13 cellular contexts compared by ENCODE assay signal in the genomic region with DNA sequence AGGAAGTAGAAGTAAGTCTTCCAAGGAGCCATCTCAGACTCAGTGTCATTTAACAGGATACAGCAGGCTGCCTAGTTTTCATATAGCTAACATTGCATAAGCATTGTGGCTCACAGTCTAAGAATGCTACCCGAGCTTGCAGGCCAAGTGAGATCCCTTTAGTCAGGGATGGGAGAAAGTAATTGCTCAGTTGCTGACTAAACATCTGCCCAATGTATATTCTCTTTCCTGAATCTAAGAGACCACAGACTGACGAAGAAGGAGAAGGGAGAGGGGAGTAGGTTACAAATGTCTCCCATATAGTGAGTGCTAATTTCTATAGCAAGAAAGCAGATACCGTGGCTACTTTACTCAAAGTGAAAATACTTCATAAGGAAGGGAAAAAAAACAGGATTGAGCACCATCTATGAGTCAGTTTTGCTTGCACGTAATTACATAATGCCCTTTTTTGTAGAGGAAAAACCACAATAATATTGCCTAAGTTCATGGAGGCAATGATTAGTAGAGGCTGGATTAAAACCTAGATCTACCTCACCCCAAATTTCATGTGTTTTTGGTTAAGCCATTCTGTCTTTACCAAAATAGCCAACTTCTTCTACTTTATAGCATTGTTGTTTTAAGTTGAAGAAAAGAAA.
DNase-seq lines count a peak whose midpoint lies in the region; ATAC-seq and TF ChIP-seq lines count a peak whose summit lies in the region.
"Had no signal": no experiment of that assay in that cellular context is flagged by ENCODE, and none has a peak within 500 bp of the region (broad histone marks: within the 10 kb centered on the region; RNA-seq: fewer than 3 reads in every experiment).

No MANE protein-coding gene starts in this region.

- H3K9me3 Mint-ChIP-seq in activated T-cell treated with anti-CD3 and anti-CD28 coated beads, Interleukin-2, amount 50 U/mL, for 72 hours: peaks cover 3 to 8% of the 10 kb centered on the region in 2 donors
- H3K9me3 Mint-ChIP-seq in stimulated activated naive CD8-positive, alpha-beta T cell treated with anti-CD3 and anti-CD28 coated beads, Interleukin-15, amount 100 ng/mL, for 72 hours: peaks cover 6 to 10% of the 10 kb centered on the region in 2 donors
- H3K9me3 Mint-ChIP-seq: brain had no signal

- H3K27me3 ChIP-seq in SK-N-SH (ENCODE audit: insufficient read depth): no peaks in the 10 kb centered on the region
- H3K27me3 ChIP-seq: right lobe of liver, testis had no signal

- POLR2A ChIA-PET in SK-N-SH (lab: Yijun Ruan, JAX): no interaction called here

- no peaks in the 10 kb centered on the region for H3K79me2 ChIP-seq in SK-N-SH (ENCODE audit: insufficient read depth)

- TF ChIP-seq RAD21 in SK-N-SH (IDR thresholded peaks at IDR 0.05; ENCODE audit: low read length): no peak

- H3K27ac Mint-ChIP-seq in activated T-cell treated with anti-CD3 and anti-CD28 coated beads, Interleukin-2, amount 50 U/mL, for 72 hours: peak overlapping the region; percentile 84
- peak overlapping the region; percentile 23 to 91 for H3K27ac Mint-ChIP-seq in stimulated activated naive CD8-positive, alpha-beta T cell treated with anti-CD3 and anti-CD28 coated beads, Interleukin-15, amount 100 ng/mL, for 72 hours
- H3K27ac Mint-ChIP-seq: brain; CD4-positive, CD25-positive, alpha-beta regulatory T cell had no signal

- TF ChIP-seq CTCF in SK-N-SH (IDR thresholded peaks at IDR 0.05) (no peak), fibroblast of villous mesenchyme (IDR thresholded peaks at IDR 0.05; ENCODE audit: insufficient read depth, low read depth, low read length) (no peak), GM20000 (IDR thresholded peaks at IDR 0.05; ENCODE audit: extremely low read depth, missing control alignments) (no peak)

- H3K27me3 Mint-ChIP-seq in activated T-cell treated with anti-CD3 and anti-CD28 coated beads, Interleukin-2, amount 50 U/mL, for 72 hours (ENCODE audit: low read depth): no peaks in the 10 kb centered on the region
- no peaks in the 10 kb centered on the region for H3K27me3 Mint-ChIP-seq in stimulated activated naive CD8-positive, alpha-beta T cell treated with anti-CD3 and anti-CD28 coated beads, Interleukin-15, amount 100 ng/mL, for 72 hours
- H3K27me3 Mint-ChIP-seq: CD4-positive, CD25-positive, alpha-beta regulatory T cell had no signal

- ATAC-seq in activated T-cell treated with anti-CD3 and anti-CD28 coated beads, Interleukin-2, amount 50 U/mL, for 72 hours (replicated peaks in 1 of 2): peak; percentile 95 to 97
- peak; percentile 97 for ATAC-seq in stimulated activated naive CD8-positive, alpha-beta T cell treated with anti-CD3 and anti-CD28 coated beads, Interleukin-15, amount 100 ng/mL, for 72 hours
- ATAC-seq in HG02981 (IDR thresholded peaks at IDR 0.05; ENCODE audit: unreplicated experiment): no peak
- ATAC-seq: right lobe of liver had no signal

- in situ Hi-C loops in KBM-7 (cut with MboI; ENCODE audit: low pct_unique_long_range_greater_than_20kb, low sequenced_read_pairs): no loop called here

- H4K20me1 ChIP-seq in SK-N-SH (ENCODE audit: insufficient read depth): no peaks in the 10 kb centered on the region

- no peak overlapping the region for H3K9ac ChIP-seq in SK-N-SH

- TF ChIP-seq EP300 in SK-N-SH (IDR thresholded peaks at IDR 0.05; ENCODE audit: borderline replicate concordance in 1 of 2, low read depth in 1 of 2, low read length in 1 of 2): no peak; a peak in 1 of 4 replicates

- no peaks in the 10 kb centered on the region for H3K9me2 ChIP-seq in SK-N-SH

- H3K4me1 Mint-ChIP-seq in activated T-cell treated with anti-CD3 and anti-CD28 coated beads, Interleukin-2, amount 50 U/mL, for 72 hours (ENCODE audit: low read depth): peaks cover 62% of the 10 kb centered on the region
- peaks cover 16% of the 10 kb centered on the region for H3K4me1 Mint-ChIP-seq in stimulated activated naive CD8-positive, alpha-beta T cell treated with anti-CD3 and anti-CD28 coated beads, Interleukin-15, amount 100 ng/mL, for 72 hours
- H3K4me1 Mint-ChIP-seq: brain had no signal

- peak; percentile 36 to 43 for DNase-seq in activated T-cell treated with anti-CD3 and anti-CD28 coated beads, Interleukin-2, amount 50 U/mL, for 72 hours
- DNase-seq in activated T-cell treated with anti-CD3 and anti-CD28 coated beads for 4 hours (no peak), SK-N-SH (no peak), fibroblast of villous mesenchyme (ENCODE audit: low read depth) (peak; percentile 93), KBM-7 (no peak), GM20000 (ENCODE audit: low spot score) (no peak)
- DNase-seq in stimulated activated naive CD8-positive, alpha-beta T cell treated with anti-CD3 and anti-CD28 coated beads, Interleukin-15, amount 100 ng/mL, for 72 hours: peak in 1 of 2 donors; percentile 43
- DNase-seq: CD4-positive, CD25-positive, alpha-beta regulatory T cell; NCI-H2029; right lobe of liver; testis had no signal

- H3K4me3 ChIP-seq in SK-N-SH (ENCODE audit: low read depth in 2 of 2, low read length in 1 of 2) (peak overlapping the region in 1 of 2 experiments; percentile 14; a peak in 1 of 4 replicates), fibroblast of villous mesenchyme (ENCODE audit: low read depth, low read length) (no peak overlapping the region)
- H3K4me3 ChIP-seq: right lobe of liver, testis had no signal

- H3K4me2 ChIP-seq in SK-N-SH: peak overlapping the region; percentile 43; the same call in 1 of the 2 replicates

- peak overlapping the region in 1 of 2 experiments; percentile 46; a peak in 2 of 4 replicates for H3K27ac ChIP-seq in SK-N-SH (ENCODE audit: low read depth in 2 of 2, low read length in 1 of 2)
- H3K27ac ChIP-seq: right lobe of liver, testis had no signal

- WGBS in SK-N-SH (ENCODE audit: low lambda C conversion rate): 19% methylated on average over 4 of the region's 4 CpGs

- CTCF ChIA-PET in SK-N-SH (lab: Yijun Ruan, JAX): interaction anchor here (1.1 kb wide), 1 partner anchor 40 kb away, joined by 3 read pairs; no protein-coding TSS in a partner anchor

- H3K4me1 ChIP-seq in SK-N-SH (ENCODE audit: control insufficient read depth in 1 of 2, insufficient read depth in 2 of 2, low read depth in 1 of 2, low read length in 1 of 2): no peaks in the 10 kb centered on the region
- H3K4me1 ChIP-seq: testis had no signal

- no peaks in the 10 kb centered on the region for H3K9me3 ChIP-seq in SK-N-SH
- H3K9me3 ChIP-seq: right lobe of liver, testis had no signal

- peak overlapping the region; percentile 21 to 46 for H3K4me3 Mint-ChIP-seq in activated T-cell treated with anti-CD3 and anti-CD28 coated beads, Interleukin-2, amount 50 U/mL, for 72 hours
- H3K4me3 Mint-ChIP-seq in stimulated activated naive CD8-positive, alpha-beta T cell treated with anti-CD3 and anti-CD28 coated beads, Interleukin-15, amount 100 ng/mL, for 72 hours: no peak overlapping the region
- H3K4me3 Mint-ChIP-seq: brain; CD4-positive, CD25-positive, alpha-beta regulatory T cell had no signal

- no peaks in the 10 kb centered on the region for H3K36me3 ChIP-seq in SK-N-SH (replicated peaks in 1 of 2; ENCODE audit: control insufficient read depth in 1 of 2, insufficient read depth in 2 of 2, low read length in 1 of 2)
- H3K36me3 ChIP-seq: right lobe of liver had no signal

- H3K36me3 Mint-ChIP-seq in activated T-cell treated with anti-CD3 and anti-CD28 coated beads, Interleukin-2, amount 50 U/mL, for 72 hours (ENCODE audit: insufficient read depth in 2 of 2): peaks cover 9 to 10% of the 10 kb centered on the region in 2 donors
- H3K36me3 Mint-ChIP-seq: brain; CD4-positive, CD25-positive, alpha-beta regulatory T cell had no signal

- H3F3A ChIP-seq in SK-N-SH (replicated peaks; ENCODE audit: insufficient read depth): peaks cover 6% of the 10 kb centered on the region

- peak overlapping the region; percentile 50; the same call in 1 of the 2 replicates for H2AFZ ChIP-seq in SK-N-SH (ENCODE audit: low read depth)

TF ChIP-seq in SK-N-SH, 30 proteins besides CTCF, POLR2A, EP300 and RAD21:
- TF ChIP-seq NFIC (IDR thresholded peaks at IDR 0.05; ENCODE audit: borderline replicate concordance) (0 out of 2 replicates have a peak, but pooled peaks have one; percentile 44), TCF12 (IDR thresholded peaks at IDR 0.05) (peak; percentile 49)
- TF ChIP-seq, protein P1, sequence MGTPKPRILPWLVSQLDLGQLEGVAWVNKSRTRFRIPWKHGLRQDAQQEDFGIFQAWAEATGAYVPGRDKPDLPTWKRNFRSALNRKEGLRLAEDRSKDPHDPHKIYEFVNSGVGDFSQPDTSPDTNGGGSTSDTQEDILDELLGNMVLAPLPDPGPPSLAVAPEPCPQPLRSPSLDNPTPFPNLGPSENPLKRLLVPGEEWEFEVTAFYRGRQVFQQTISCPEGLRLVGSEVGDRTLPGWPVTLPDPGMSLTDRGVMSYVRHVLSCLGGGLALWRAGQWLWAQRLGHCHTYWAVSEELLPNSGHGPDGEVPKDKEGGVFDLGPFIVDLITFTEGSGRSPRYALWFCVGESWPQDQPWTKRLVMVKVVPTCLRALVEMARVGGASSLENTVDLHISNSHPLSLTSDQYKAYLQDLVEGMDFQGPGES (IDR thresholded peaks at IDR 0.05; ENCODE audit: low read depth, low read length): no peak

Comparison
In these comparisons a context has a peak if more than half of its experiments do, and no peak if none do; other contexts are left out.
1. DNase-seq: peak in activated T-cell treated with anti-CD3 and anti-CD28 coated beads, Interleukin-2, amount 50 U/mL, for 72 hours (2 of 2) and fibroblast of villous mesenchyme (single experiment); none in activated T-cell treated with anti-CD3 and anti-CD28 coated beads for 4 hours (single experiment), SK-N-SH (single experiment), KBM-7 (single experiment) and GM20000 (single experiment).
2. H3K4me3 Mint-ChIP-seq: peak in activated T-cell treated with anti-CD3 and anti-CD28 coated beads, Interleukin-2, amount 50 U/mL, for 72 hours (2 of 2); none in stimulated activated naive CD8-positive, alpha-beta T cell treated with anti-CD3 and anti-CD28 coated beads, Interleukin-15, amount 100 ng/mL, for 72 hours (0 of 2).